10 cellular contexts compared by ENCODE assay signal in the genomic region with DNA sequence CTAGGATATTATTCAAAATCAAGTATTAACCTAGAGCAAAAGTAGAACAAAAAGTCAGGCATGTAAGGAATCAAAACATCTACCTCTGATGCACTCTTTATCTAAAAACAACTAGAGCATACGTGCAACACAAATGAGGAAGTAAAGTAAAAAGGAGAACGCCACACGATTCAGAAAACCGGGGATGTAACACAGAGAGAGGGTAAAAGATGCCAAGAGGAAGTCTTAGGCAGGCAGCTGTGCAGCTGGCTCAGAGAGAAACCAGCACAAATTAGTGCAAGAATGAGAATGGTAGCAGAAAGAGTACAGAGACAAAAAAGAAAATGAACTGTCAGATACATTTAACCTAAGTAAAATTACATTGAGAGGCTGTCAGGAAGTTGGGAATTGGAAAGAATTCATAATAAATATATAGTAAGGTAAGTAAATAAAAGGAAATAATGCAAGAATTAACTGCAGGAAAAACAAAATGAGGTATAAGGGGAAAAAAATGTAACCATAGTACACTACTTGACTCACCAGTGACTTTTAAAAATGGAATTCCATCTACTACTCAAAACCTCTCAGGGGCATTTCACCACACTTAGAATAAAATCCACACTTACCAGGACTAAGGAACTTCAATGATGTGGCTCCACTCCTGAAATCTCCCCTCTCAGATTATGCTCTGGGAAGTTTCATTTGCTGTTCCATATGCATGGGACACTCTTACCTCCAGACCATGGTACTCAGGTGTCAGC. TPM values are rescaled to one million over a fixed set of nuclear protein-coding genes. Genes with fewer than 3 reads are reported as not detected.
DNase-seq lines count a peak whose midpoint lies in the region; ATAC-seq and TF ChIP-seq lines count a peak whose summit lies in the region.
"Had no signal": no experiment of that assay in that cellular context is flagged by ENCODE, and none has a peak within 500 bp of the region (broad histone marks: within the 10 kb centered on the region; RNA-seq: fewer than 3 reads in every experiment).

No MANE protein-coding gene starts in this region.

- H3K9me3 ChIP-seq in right atrium auricular region, result no peaks in the 10 kb centered on the region
- no peaks in the 10 kb centered on the region for H3K9me3 ChIP-seq in SU-DHL-6 (ENCODE audit: insufficient read depth, low read length)
- no peaks in the 10 kb centered on the region for H3K9me3 ChIP-seq in neural progenitor cell (ENCODE audit: low read depth)

- H3K4me3 ChIP-seq in right atrium auricular region (no peak overlapping the region), SU-DHL-6 (ENCODE audit: insufficient read depth, low read length, poor library complexity, severe bottlenecking) (no peak overlapping the region), neural progenitor cell (no peak overlapping the region)

- H3K9ac ChIP-seq in SU-DHL-6 (ENCODE audit: low read length) (no peak overlapping the region), neural progenitor cell (no peak overlapping the region)

- H3K36me3 Mint-ChIP-seq in neural progenitor cell, result peaks cover 46% of the 10 kb centered on the region

- H3K27ac Mint-ChIP-seq in neural progenitor cell, result no peak overlapping the region

- H2AFZ ChIP-seq in SU-DHL-6 (ENCODE audit: low read depth, low read length, severe bottlenecking) (peak overlapping the region; percentile 3), neural progenitor cell (replicated peaks) (no peak overlapping the region)

- H3K4me2 ChIP-seq in SU-DHL-6 (ENCODE audit: low read depth, low read length, poor library complexity, severe bottlenecking) (peak overlapping the region; percentile 54), neural progenitor cell (no peak overlapping the region)

- peaks cover 11% of the 10 kb centered on the region; the same call in 1 of the 2 replicates for H3F3A ChIP-seq in SU-DHL-6 (ENCODE audit: insufficient read depth)
- peaks cover 28% of the 10 kb centered on the region for H3F3A ChIP-seq in neural progenitor cell (ENCODE audit: low read depth)

- H3K4me1 ChIP-seq in right atrium auricular region (no peaks in the 10 kb centered on the region), neural progenitor cell (peaks cover 27% of the 10 kb centered on the region)

- no peak overlapping the region for H3K4me3 Mint-ChIP-seq in neural progenitor cell

- intact Hi-C loops in left ventricle myocardium superior (cut with micrococcal nuclease), result no loop called here

- H3K27me3 Mint-ChIP-seq in neural progenitor cell (ENCODE audit: insufficient read depth, low read depth), result no peaks in the 10 kb centered on the region

- TF ChIP-seq CTCF in right atrium auricular region (IDR thresholded peaks at IDR 0.05), result no peak
- no peak for TF ChIP-seq CTCF in SU-DHL-6 (IDR thresholded peaks at IDR 0.05; ENCODE audit: insufficient read depth, low read length, poor library complexity, severe bottlenecking)
- TF ChIP-seq CTCF in neural progenitor cell (IDR thresholded peaks at IDR 0.05), result no peak

- no peak overlapping the region for H3K27ac ChIP-seq in right atrium auricular region
- peak overlapping the region; percentile 50 for H3K27ac ChIP-seq in SU-DHL-6 (ENCODE audit: low read depth, low read length)
- H3K27ac ChIP-seq in neural progenitor cell, result no peak overlapping the region

- H3K9me2 ChIP-seq in SU-DHL-6 (replicated peaks; ENCODE audit: insufficient read depth, low read length), result no peaks in the 10 kb centered on the region

- H3K4me1 Mint-ChIP-seq in neural progenitor cell, result peaks cover 13% of the 10 kb centered on the region

- DNase-seq in left ventricle myocardium superior (no peak), right atrium auricular region (ENCODE audit: low spot score) (no peak), iPS-NIHi11 (ENCODE audit: low spot score) (no peak), neural progenitor cell (ENCODE audit: low spot score) (no peak)
- no peak for DNase-seq in stimulated activated CD4-positive, alpha-beta T cell treated with anti-CD3 and anti-CD28 coated beads, Interleukin-1b, Interleukin-23, amount 100 ng/mL, for 48 hours
- DNase-seq: activated gamma-delta T cell, NCI-H1048 had no signal

- ATAC-seq in left ventricle myocardium superior (peak; percentile 26), HG03097 (IDR thresholded peaks at IDR 0.05; ENCODE audit: low FRiP score, unreplicated experiment) (peak; percentile 80), esophagus mucosa (no peak)

- H3K27me3 ChIP-seq in right atrium auricular region, result no peaks in the 10 kb centered on the region
- no peaks in the 10 kb centered on the region for H3K27me3 ChIP-seq in SU-DHL-6 (ENCODE audit: low read length)
- H3K27me3 ChIP-seq in neural progenitor cell, result no peaks in the 10 kb centered on the region

- no peaks in the 10 kb centered on the region for H3K36me3 ChIP-seq in right atrium auricular region
- H3K36me3 ChIP-seq in SU-DHL-6 (ENCODE audit: low read length), result no peaks in the 10 kb centered on the region
- H3K36me3 ChIP-seq in neural progenitor cell, result peaks cover 11% of the 10 kb centered on the region

- H3K79me2 ChIP-seq in SU-DHL-6 (ENCODE audit: insufficient read depth, low read length), result peaks cover 71% of the 10 kb centered on the region
- H3K79me2 ChIP-seq in neural progenitor cell (ENCODE audit: low read depth), result peaks cover 100% of the 10 kb centered on the region

- H3K9me3 Mint-ChIP-seq in neural progenitor cell, result peaks cover 44% of the 10 kb centered on the region

- no peaks in the 10 kb centered on the region for H4K20me1 ChIP-seq in SU-DHL-6 (ENCODE audit: low read depth, low read length)
- peaks cover 40% of the 10 kb centered on the region for H4K20me1 ChIP-seq in neural progenitor cell (ENCODE audit: low read depth)

RNA-seq across cellular contexts. Expression of a gene that starts 17.1 kb away (rescaled TPM):
- 4.1 TPM for total RNA-seq in left ventricle myocardium superior
- 10 to 100 TPM in 1 of 2 donors, 1 to 10 TPM in 1; 3.4 to 13.1 TPM for total RNA-seq in right atrium auricular region
- 8.9 TPM for total RNA-seq in esophagus mucosa
- 246 and 287 TPM in 2 replicates for total RNA-seq in neural progenitor cell (ENCODE audit: low replicate concordance)

Comparison
In these comparisons a context has a peak if more than half of its experiments do, and no peak if none do; other contexts are left out.
1. RNA of a gene that starts 17.1 kb away (total RNA-seq): 246 to 287 TPM in neural progenitor cell; 3.4 to 13.1 TPM in right atrium auricular region, 8.9 TPM in esophagus mucosa (single experiment) and 4.1 TPM in left ventricle myocardium superior (single experiment); every median in the first group is over 10 times any median in the second.